In the genomic region with DNA sequence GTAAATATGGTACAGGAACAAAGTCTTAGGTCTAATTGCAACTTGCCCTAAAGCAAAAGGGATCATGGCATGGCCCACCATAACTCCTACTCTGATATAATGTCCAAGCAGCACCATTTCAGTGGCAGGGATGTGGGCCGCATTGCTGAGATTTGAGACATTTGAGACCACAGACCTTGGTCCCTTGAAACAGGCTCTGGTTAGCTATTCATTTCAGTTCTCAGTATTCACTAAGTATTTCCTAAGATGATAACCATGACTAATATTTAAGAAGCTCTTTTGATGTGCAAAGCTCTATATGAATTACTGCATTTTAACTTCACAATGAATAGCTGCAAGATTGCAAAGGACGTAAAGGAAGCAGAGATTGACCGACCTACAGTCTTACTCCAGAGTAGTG, we compare ENCODE assay signal across 1 cellular context.
TF ChIP-seq lines count a peak whose summit lies in the region.

No MANE protein-coding gene starts in this region.

TF ChIP-seq in GM12878, 131 proteins besides CTCF, POLR2A, EP300 and RAD21 (continued from another document):
- TF ChIP-seq ZBTB11 (CRISPR knock-in tag; IDR thresholded peaks at IDR 0.05) (no peak), RCOR1 (conservative IDR thresholded peaks at IDR 0.05; ENCODE audit: low read depth, low read length) (no peak), MEF2A (IDR thresholded peaks at IDR 0.05; ENCODE audit: insufficient read depth, low read depth, low read length) (no peak), FOXK2 (IDR thresholded peaks at IDR 0.05) (no peak), SPI1 (IDR thresholded peaks at IDR 0.05; ENCODE audit: borderline replicate concordance, insufficient read depth, low read depth, low read length) (no peak), BCLAF1 (IDR thresholded peaks at IDR 0.05) (no peak), MTA3 (IDR thresholded peaks at IDR 0.05; ENCODE audit: borderline replicate concordance, low read length) (no peak), HDAC2 (IDR thresholded peaks at IDR 0.05) (no peak), PKNOX1 (IDR thresholded peaks at IDR 0.05) (no peak), TARDBP (IDR thresholded peaks at IDR 0.05; ENCODE audit: borderline replicate concordance) (no peak), NR2C2 (IDR thresholded peaks at IDR 0.05; ENCODE audit: borderline replicate concordance, control insufficient read depth, insufficient read length, low read depth) (no peak), STAT1 (conservative IDR thresholded peaks at IDR 0.05) (no peak), E2F8 (IDR thresholded peaks at IDR 0.05; ENCODE audit: low read depth, partially characterized antibody) (no peak), ZNF24 (IDR thresholded peaks at IDR 0.05) (no peak), RFX5 (IDR thresholded peaks at IDR 0.05; ENCODE audit: low read depth, low read length) (no peak), ETV6 (conservative IDR thresholded peaks at IDR 0.05 in 1 of 2, IDR thresholded peaks at IDR 0.05 in 1 of 2; ENCODE audit: borderline replicate concordance in 1 of 2, low read depth in 1 of 2) (no peak), JUNB (IDR thresholded peaks at IDR 0.05) (peak; percentile 60), BMI1 (IDR thresholded peaks at IDR 0.05; ENCODE audit: borderline replicate concordance) (no peak), ESRRA (IDR thresholded peaks at IDR 0.05; ENCODE audit: low read length) (no peak), SMAD5 (IDR thresholded peaks at IDR 0.05; ENCODE audit: low read depth) (no peak), SRF (IDR thresholded peaks at IDR 0.05; ENCODE audit: low read depth in 2 of 2, low read length in 2 of 2) (no peak), STAT3 (IDR thresholded peaks at IDR 0.05; ENCODE audit: low read depth, low read length) (no peak), E2F4 (IDR thresholded peaks at IDR 0.05; ENCODE audit: low read depth, low read length) (no peak), RUNX3 (IDR thresholded peaks at IDR 0.05; ENCODE audit: low read length) (peak; percentile 59; the same call in 1 of the 2 replicates), CUX1 (IDR thresholded peaks at IDR 0.05; ENCODE audit: insufficient replicate concordance, low read depth, low read length) (no peak), RELA (IDR thresholded peaks at IDR 0.05; ENCODE audit: borderline replicate concordance, partially characterized antibody) (no peak), NFIC (IDR thresholded peaks at IDR 0.05; ENCODE audit: low read depth, low read length) (peak; percentile 33; the same call in 1 of the 2 replicates), MYC (IDR thresholded peaks at IDR 0.05; ENCODE audit: insufficient read depth, insufficient read length, insufficient replicate concordance, low read length, severe bottlenecking) (no peak), TCF7 (IDR thresholded peaks at IDR 0.05; ENCODE audit: borderline replicate concordance) (peak; percentile 50; the same call in 1 of the 2 replicates), TBL1XR1 (IDR thresholded peaks at IDR 0.05; ENCODE audit: low read depth, low read length) (no peak), GATAD2B (conservative IDR thresholded peaks at IDR 0.05; ENCODE audit: low read depth) (no peak), NR2C1 (IDR thresholded peaks at IDR 0.05) (no peak)
- TF ChIP-seq, protein P1, sequence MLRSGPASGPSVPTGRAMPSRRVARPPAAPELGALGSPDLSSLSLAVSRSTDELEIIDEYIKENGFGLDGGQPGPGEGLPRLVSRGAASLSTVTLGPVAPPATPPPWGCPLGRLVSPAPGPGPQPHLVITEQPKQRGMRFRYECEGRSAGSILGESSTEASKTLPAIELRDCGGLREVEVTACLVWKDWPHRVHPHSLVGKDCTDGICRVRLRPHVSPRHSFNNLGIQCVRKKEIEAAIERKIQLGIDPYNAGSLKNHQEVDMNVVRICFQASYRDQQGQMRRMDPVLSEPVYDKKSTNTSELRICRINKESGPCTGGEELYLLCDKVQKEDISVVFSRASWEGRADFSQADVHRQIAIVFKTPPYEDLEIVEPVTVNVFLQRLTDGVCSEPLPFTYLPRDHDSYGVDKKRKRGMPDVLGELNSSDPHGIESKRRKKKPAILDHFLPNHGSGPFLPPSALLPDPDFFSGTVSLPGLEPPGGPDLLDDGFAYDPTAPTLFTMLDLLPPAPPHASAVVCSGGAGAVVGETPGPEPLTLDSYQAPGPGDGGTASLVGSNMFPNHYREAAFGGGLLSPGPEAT (IDR thresholded peaks at IDR 0.05; ENCODE audit: low read depth) = no peak
- TF ChIP-seq, protein P2, sequence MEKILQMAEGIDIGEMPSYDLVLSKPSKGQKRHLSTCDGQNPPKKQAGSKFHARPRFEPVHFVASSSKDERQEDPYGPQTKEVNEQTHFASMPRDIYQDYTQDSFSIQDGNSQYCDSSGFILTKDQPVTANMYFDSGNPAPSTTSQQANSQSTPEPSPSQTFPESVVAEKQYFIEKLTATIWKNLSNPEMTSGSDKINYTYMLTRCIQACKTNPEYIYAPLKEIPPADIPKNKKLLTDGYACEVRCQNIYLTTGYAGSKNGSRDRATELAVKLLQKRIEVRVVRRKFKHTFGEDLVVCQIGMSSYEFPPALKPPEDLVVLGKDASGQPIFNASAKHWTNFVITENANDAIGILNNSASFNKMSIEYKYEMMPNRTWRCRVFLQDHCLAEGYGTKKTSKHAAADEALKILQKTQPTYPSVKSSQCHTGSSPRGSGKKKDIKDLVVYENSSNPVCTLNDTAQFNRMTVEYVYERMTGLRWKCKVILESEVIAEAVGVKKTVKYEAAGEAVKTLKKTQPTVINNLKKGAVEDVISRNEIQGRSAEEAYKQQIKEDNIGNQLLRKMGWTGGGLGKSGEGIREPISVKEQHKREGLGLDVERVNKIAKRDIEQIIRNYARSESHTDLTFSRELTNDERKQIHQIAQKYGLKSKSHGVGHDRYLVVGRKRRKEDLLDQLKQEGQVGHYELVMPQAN (conservative IDR thresholded peaks at IDR 0.05) = no peak
- TF ChIP-seq, protein P3, sequence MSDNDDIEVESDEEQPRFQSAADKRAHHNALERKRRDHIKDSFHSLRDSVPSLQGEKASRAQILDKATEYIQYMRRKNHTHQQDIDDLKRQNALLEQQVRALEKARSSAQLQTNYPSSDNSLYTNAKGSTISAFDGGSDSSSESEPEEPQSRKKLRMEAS (IDR thresholded peaks at IDR 0.05; ENCODE audit: low read depth, low read length) = no peak
